In the genomic region with DNA sequence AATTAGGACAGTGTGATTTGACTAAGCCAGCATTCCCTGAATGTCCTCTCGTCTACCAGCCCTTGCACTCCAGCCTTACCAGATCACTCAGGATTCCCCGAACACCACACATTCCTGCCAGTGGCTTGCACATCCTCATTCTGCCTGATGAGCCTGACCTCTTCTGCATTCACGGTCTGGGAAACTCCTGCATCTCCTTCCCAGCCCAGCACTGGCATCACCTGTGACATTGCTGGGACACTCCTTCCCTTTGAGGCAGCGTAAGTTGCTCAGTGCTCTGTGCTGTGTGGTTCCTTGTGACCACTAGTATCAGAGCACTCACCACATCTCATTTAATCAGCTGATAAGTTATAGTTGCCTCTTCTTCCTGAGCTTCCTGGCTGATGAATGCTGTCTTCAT, we compare ENCODE assay signal across 13 cellular contexts. TPM values are rescaled to one million over a fixed set of nuclear protein-coding genes. Genes with fewer than 3 reads are reported as not detected.
DNase-seq lines count a peak whose midpoint lies in the region; ATAC-seq and TF ChIP-seq lines count a peak whose summit lies in the region.
"Had no signal": no experiment of that assay in that cellular context is flagged by ENCODE, and none has a peak within 500 bp of the region (broad histone marks: within the 10 kb centered on the region; RNA-seq: fewer than 3 reads in every experiment).

No MANE protein-coding gene starts in this region.

- TF ChIP-seq CTCF in left ventricle myocardium inferior (IDR thresholded peaks at IDR 0.05; ENCODE audit: borderline replicate concordance), result no peak

- H3K27me3 ChIP-seq in left ventricle myocardium inferior (ENCODE audit: low read depth), result no peaks in the 10 kb centered on the region
- H3K27me3 ChIP-seq: SJSA1, suprapubic skin had no signal

- peak overlapping the region; percentile 24 to 63 for H3K27ac Mint-ChIP-seq in activated naive CD4-positive, alpha-beta T cell treated with anti-CD3 and anti-CD28 coated beads, Interleukin-2, amount 50 U/mL, for 72 hours

- intact Hi-C loops in left ventricle myocardium inferior (cut with micrococcal nuclease), result no loop called here

- peaks cover 0 to 24% of the 10 kb centered on the region in 2 donors for H3K36me3 Mint-ChIP-seq in activated naive CD4-positive, alpha-beta T cell treated with anti-CD3 and anti-CD28 coated beads, Interleukin-2, amount 50 U/mL, for 72 hours

- no peaks in the 10 kb centered on the region for H3K9me3 Mint-ChIP-seq in activated naive CD4-positive, alpha-beta T cell treated with anti-CD3 and anti-CD28 coated beads, Interleukin-2, amount 50 U/mL, for 72 hours

- DNase-seq in activated naive CD4-positive, alpha-beta T cell treated with anti-CD3 and anti-CD28 coated beads, Interleukin-2, amount 50 U/mL, for 72 hours (ENCODE audit: low spot score in 2 of 2), result no peak
- no peak for DNase-seq in activated naive CD4-positive, alpha-beta T cell treated with Interleukin-2 at 50 U/mL for 16 hours
- peak; percentile 72 to 76 for DNase-seq in NCI-H526 (lab: John Stamatoyannopoulos, UW)
- DNase-seq in caudate nucleus (lab: John Stamatoyannopoulos, UW), result peak in 1 of 61 donors; percentile 26
- DNase-seq in iPS-NIHi11 (ENCODE audit: low spot score), result no peak
- DNase-seq in left ventricle myocardium inferior, result no peak
- no peak for DNase-seq in activated CD4-positive, alpha-beta T cell treated with anti-CD3 and anti-CD28 coated beads, Interleukin-2, amount 50 U/mL, for 4 hours
- DNase-seq: stimulated activated CD4-positive, alpha-beta T cell treated with anti-CD3 and anti-CD28 coated beads, Interleukin-4, amount 100 ng/mL, for 24 hours had no signal

- H3K27ac ChIP-seq in caudate nucleus (ENCODE audit: low read depth, low read length) (peak overlapping the region; percentile 14), left ventricle myocardium inferior (replicated peaks) (no peak overlapping the region)
- H3K27ac ChIP-seq: SJSA1, suprapubic skin had no signal

- no peaks in the 10 kb centered on the region for H3K9me3 ChIP-seq in left ventricle myocardium inferior (replicated peaks)
- H3K9me3 ChIP-seq: SJSA1, suprapubic skin had no signal

- peaks cover 28% of the 10 kb centered on the region for H3K4me1 ChIP-seq in left ventricle myocardium inferior

- TF ChIP-seq POLR2A in GM18505 (IDR thresholded peaks at IDR 0.05; ENCODE audit: borderline replicate concordance, extremely low read depth, insufficient read depth, insufficient read length), result no peak

- ATAC-seq in activated naive CD4-positive, alpha-beta T cell treated with anti-CD3 and anti-CD28 coated beads, Interleukin-2, amount 50 U/mL, for 72 hours, result no peak
- ATAC-seq in GM18505 (IDR thresholded peaks at IDR 0.05; ENCODE audit: unreplicated experiment), result no peak

- H3K36me3 ChIP-seq in left ventricle myocardium inferior, result no peaks in the 10 kb centered on the region
- H3K36me3 ChIP-seq: SJSA1, suprapubic skin had no signal

- no peak overlapping the region for H3K4me3 ChIP-seq in left ventricle myocardium inferior
- H3K4me3 ChIP-seq: SJSA1, suprapubic skin had no signal

RNA-seq across cellular contexts. Expression of a gene that starts 17.3 kb away (rescaled TPM):
- total RNA-seq in activated naive CD4-positive, alpha-beta T cell treated with anti-CD3 and anti-CD28 coated beads, Interleukin-2, amount 50 U/mL, for 72 hours, result 10 to 100 TPM; 50.8 to 58.8 TPM
- 10.3 TPM for total RNA-seq in left ventricle myocardium inferior

RNA-seq across cellular contexts. Expression of a gene that starts 58.6 kb away (rescaled TPM):
- not detected for total RNA-seq in activated naive CD4-positive, alpha-beta T cell treated with anti-CD3 and anti-CD28 coated beads, Interleukin-2, amount 50 U/mL, for 72 hours
- 25.6 TPM for total RNA-seq in left ventricle myocardium inferior
- total RNA-seq: activated CD8-positive, alpha-beta memory T cell treated with anti-CD3 and anti-CD28 coated beads for 36 hours; M059J had no signal

Comparison
In these comparisons a context has a peak if more than half of its experiments do, and no peak if none do; other contexts are left out.
1. DNase-seq: peak in NCI-H526 (2 of 2); none in activated naive CD4-positive, alpha-beta T cell treated with anti-CD3 and anti-CD28 coated beads, Interleukin-2, amount 50 U/mL, for 72 hours (0 of 2), activated naive CD4-positive, alpha-beta T cell treated with Interleukin-2 at 50 U/mL for 16 hours (single experiment), iPS-NIHi11 (single experiment), left ventricle myocardium inferior (single experiment) and activated CD4-positive, alpha-beta T cell treated with anti-CD3 and anti-CD28 coated beads, Interleukin-2, amount 50 U/mL, for 4 hours (0 of 2).
2. RNA of a gene that starts 58.6 kb away (total RNA-seq): 25.6 TPM in left ventricle myocardium inferior (single experiment); not detected in activated naive CD4-positive, alpha-beta T cell treated with anti-CD3 and anti-CD28 coated beads, Interleukin-2, amount 50 U/mL, for 72 hours; every median in the first group is over 10 times any median in the second.